In genomic region chr19:18099623-18099995, GRCh38 we compare ENCODE assay signal across 1 cellular context.
TF ChIP-seq lines count a peak whose summit lies in the region.

No MANE protein-coding gene starts in this region.

TF ChIP-seq in HCT116, 20 proteins besides CTCF, POLR2A, EP300 and RAD21:
- TF ChIP-seq SIN3A (IDR thresholded peaks at IDR 0.05; ENCODE audit: low read depth) (no peak), CBX3 (IDR thresholded peaks at IDR 0.05; ENCODE audit: low read depth) (no peak), YY1 (IDR thresholded peaks at IDR 0.05; ENCODE audit: extremely low read depth, insufficient replicate concordance, low read depth, low read length) (no peak), JUND (IDR thresholded peaks at IDR 0.05) (no peak), SP1 (IDR thresholded peaks at IDR 0.05; ENCODE audit: low read depth) (no peak), SRF (IDR thresholded peaks at IDR 0.05; ENCODE audit: low read depth) (no peak), ELF1 (IDR thresholded peaks at IDR 0.05; ENCODE audit: borderline replicate concordance, low read depth) (no peak), REST (IDR thresholded peaks at IDR 0.05; ENCODE audit: low read depth) (no peak), EGR1 (IDR thresholded peaks at IDR 0.05; ENCODE audit: low read depth) (no peak), CEBPB (IDR thresholded peaks at IDR 0.05; ENCODE audit: low read depth) (no peak), EZH2 (IDR thresholded peaks at IDR 0.05) (no peak), ZNF274 (IDR thresholded peaks at IDR 0.05; ENCODE audit: low read depth, low read length) (no peak), ZBTB33 (IDR thresholded peaks at IDR 0.05; ENCODE audit: extremely low read depth, insufficient replicate concordance, low read length) (no peak), POLR2AphosphoS5 (IDR thresholded peaks at IDR 0.05; ENCODE audit: low read depth, low read length) (no peak), ZFX (IDR thresholded peaks at IDR 0.05) (no peak)
- TF ChIP-seq, protein P1, sequence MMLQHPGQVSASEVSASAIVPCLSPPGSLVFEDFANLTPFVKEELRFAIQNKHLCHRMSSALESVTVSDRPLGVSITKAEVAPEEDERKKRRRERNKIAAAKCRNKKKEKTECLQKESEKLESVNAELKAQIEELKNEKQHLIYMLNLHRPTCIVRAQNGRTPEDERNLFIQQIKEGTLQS (IDR thresholded peaks at IDR 0.05): no peak
